12 cellular contexts compared by ENCODE assay signal in the genomic region with DNA sequence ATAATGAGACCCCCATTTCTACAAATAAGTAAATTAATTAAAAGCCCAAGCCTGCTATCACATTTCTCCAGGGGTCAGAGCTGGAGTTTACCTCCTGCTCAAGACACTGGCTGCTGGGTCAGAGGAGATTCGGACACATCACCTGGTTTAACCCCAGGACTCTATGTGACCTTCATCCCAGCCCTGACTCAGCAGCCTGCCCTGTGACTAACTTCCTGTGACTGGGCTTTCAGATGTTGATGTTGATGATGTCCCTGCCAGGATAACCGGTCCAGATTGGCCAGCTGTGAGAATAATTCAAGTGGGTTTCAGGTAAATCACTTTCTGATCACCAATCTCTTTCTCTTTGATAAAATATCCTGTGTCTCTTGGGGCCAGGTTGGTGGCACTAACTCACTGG.
DNase-seq lines count a peak whose midpoint lies in the region; ATAC-seq and TF ChIP-seq lines count a peak whose summit lies in the region.
"Had no signal": no experiment of that assay in that cellular context is flagged by ENCODE, and none has a peak within 500 bp of the region (broad histone marks: within the 10 kb centered on the region; RNA-seq: fewer than 3 reads in every experiment).

No MANE protein-coding gene starts in this region.

- H3K27ac ChIP-seq in parathyroid adenoma, result no peak overlapping the region
- H3K27ac ChIP-seq in effector memory CD4-positive, alpha-beta T cell (ENCODE audit: insufficient read depth, low read length, poor library complexity, severe bottlenecking), result no peak overlapping the region
- H3K27ac ChIP-seq: testis had no signal

- H3K9ac ChIP-seq in endocrine pancreas (ENCODE audit: control insufficient read depth, insufficient read depth, low read length), result no peak overlapping the region
- H3K9ac ChIP-seq in parathyroid adenoma, result no peak overlapping the region

- DNase-seq in ELR (ENCODE audit: low read depth) (peak; percentile 87), LHCN-M2 (ENCODE audit: low read depth) (peak; percentile 56), midbrain (lab: John Stamatoyannopoulos, UW) (no peak)
- no peak for DNase-seq in effector memory CD4-positive, alpha-beta T cell
- DNase-seq: activated CD4-positive, alpha-beta T cell treated with anti-CD3 and anti-CD28 coated beads, Interleukin-2, amount 50 U/mL, for 4 hours; KG1; NCI-H2171 treated with DMSO at 0.1 percent for 48 hours; testis had no signal

- H3K4me3 ChIP-seq in endocrine pancreas (ENCODE audit: control insufficient read depth, insufficient read depth, low read length) (peak overlapping the region; percentile 0), parathyroid adenoma (ENCODE audit: low read depth, low read length) (no peak overlapping the region)
- no peak overlapping the region for H3K4me3 ChIP-seq in effector memory CD4-positive, alpha-beta T cell (ENCODE audit: insufficient read depth, low read depth, low read length, poor library complexity, severe bottlenecking)
- H3K4me3 ChIP-seq: testis had no signal

- no peak overlapping the region for H3K4me2 ChIP-seq in parathyroid adenoma (ENCODE audit: low read length)

- TF ChIP-seq CTCF in parathyroid adenoma (IDR thresholded peaks at IDR 0.05), result no peak

- peak overlapping the region; percentile 42 for H2AFZ ChIP-seq in parathyroid adenoma

- H3K9me3 ChIP-seq in endocrine pancreas (ENCODE audit: control insufficient read depth, low read length) (no peaks in the 10 kb centered on the region), parathyroid adenoma (ENCODE audit: control insufficient read depth, low read length) (no peaks in the 10 kb centered on the region)
- no peaks in the 10 kb centered on the region for H3K9me3 ChIP-seq in effector memory CD4-positive, alpha-beta T cell (ENCODE audit: control insufficient read depth, low read length)
- H3K9me3 ChIP-seq: testis had no signal

- no peaks in the 10 kb centered on the region for H3K36me3 ChIP-seq in endocrine pancreas (ENCODE audit: control insufficient read depth, insufficient read depth, low read length)
- H3K36me3 ChIP-seq in parathyroid adenoma (ENCODE audit: control insufficient read depth, insufficient read depth, low read length), result no peaks in the 10 kb centered on the region
- no peaks in the 10 kb centered on the region for H3K36me3 ChIP-seq in effector memory CD4-positive, alpha-beta T cell (ENCODE audit: control insufficient read depth, insufficient read depth, low read length)

- no peaks in the 10 kb centered on the region for H3K4me1 ChIP-seq in endocrine pancreas (ENCODE audit: control insufficient read depth, insufficient read depth, low read length)
- peaks cover 3% of the 10 kb centered on the region for H3K4me1 ChIP-seq in parathyroid adenoma
- peaks cover 3% of the 10 kb centered on the region for H3K4me1 ChIP-seq in effector memory CD4-positive, alpha-beta T cell (ENCODE audit: control insufficient read depth, insufficient read depth, low read length, poor library complexity, severe bottlenecking)

- no peak for ATAC-seq in HG03280 (IDR thresholded peaks at IDR 0.05; ENCODE audit: unreplicated experiment)
- no peak for ATAC-seq in HG03045 (IDR thresholded peaks at IDR 0.05; ENCODE audit: unreplicated experiment)

- H3K79me2 ChIP-seq in parathyroid adenoma, result no peaks in the 10 kb centered on the region

- H3K27me3 ChIP-seq in endocrine pancreas (ENCODE audit: control insufficient read depth, insufficient read depth, low read length) (no peaks in the 10 kb centered on the region), parathyroid adenoma (ENCODE audit: control insufficient read depth, insufficient read depth, low read length) (no peaks in the 10 kb centered on the region)
- peaks cover 7% of the 10 kb centered on the region for H3K27me3 ChIP-seq in effector memory CD4-positive, alpha-beta T cell (replicated peaks; ENCODE audit: control insufficient read depth, insufficient read depth, low read length, poor library complexity, severe bottlenecking)
- H3K27me3 ChIP-seq: testis had no signal

Comparison
In these comparisons a context has a peak if more than half of its experiments do, and no peak if none do; other contexts are left out.
1. DNase-seq: peak in ELR (single experiment) and LHCN-M2 (single experiment); none in midbrain (single experiment) and effector memory CD4-positive, alpha-beta T cell (0 of 3).